In genomic region chr11:57322881-57323467, GRCh38 we compare ENCODE assay signal across 9 cellular contexts. TPM values are rescaled to one million over a fixed set of nuclear protein-coding genes. Genes with fewer than 3 reads are reported as not detected.
DNase-seq lines count a peak whose midpoint lies in the region; ATAC-seq and TF ChIP-seq lines count a peak whose summit lies in the region.
"Had no signal": no experiment of that assay in that cellular context is flagged by ENCODE, and none has a peak within 500 bp of the region (broad histone marks: within the 10 kb centered on the region; RNA-seq: fewer than 3 reads in every experiment).

No MANE protein-coding gene starts in this region.

- DNase-seq in heart left ventricle: no peak
- no peak for DNase-seq in left cardiac atrium
- no peak for DNase-seq in breast epithelium (ENCODE audit: low spot score in 2 of 2)
- no peak for DNase-seq in upper lobe of right lung
- DNase-seq in 8988T: no peak
- DNase-seq in NCI-H345 (lab: John Stamatoyannopoulos, UW): no peak
- no peak for DNase-seq in NCI-H1436 (lab: John Stamatoyannopoulos, UW)
- DNase-seq: activated effector memory CD4-positive, alpha-beta T cell treated with Interleukin-2 at 50 U/mL for 16 hours had no signal

- WGBS in heart left ventricle, 4 donors: 86 to 100% (median 98%) methylated on average over 1 of the region's 1 CpG
- 90 to 92% methylated on average over 1 of the region's 1 CpG for WGBS in mesodermal cell (ENCODE audit: insufficient coverage in 2 of 2), 2 experiments

- no peak for ATAC-seq in heart left ventricle
- no peak for ATAC-seq in left cardiac atrium
- ATAC-seq in upper lobe of right lung: no peak

- H3K4me1 ChIP-seq in heart left ventricle (peaks cover 4 to 70% (median 37%) of the 10 kb centered on the region in 12 donors), breast epithelium (peaks cover 18 to 35% of the 10 kb centered on the region in 2 donors), mesodermal cell (ENCODE audit: control insufficient read depth, insufficient read depth, low read length, poor library complexity, severe bottlenecking) (peaks cover 48% of the 10 kb centered on the region), upper lobe of right lung (peaks cover 57% of the 10 kb centered on the region)

- intact Hi-C loops in heart left ventricle (cut with DNase I) (loop anchor here in 1 of 10 donors (5.0 to 10.0 kb wide), 2 partner anchors 46 to 1252 kb away; partner anchors contain the start of genes LPXN and ZFP91), left cardiac atrium (cut with DNase I) (no loop called here), breast epithelium (cut with DNase I; ENCODE audit: low total_unique reads) (no loop called here), upper lobe of right lung (cut with DNase I) (no loop called here)

- H3K27ac ChIP-seq in heart left ventricle (peak overlapping the region; percentile 88 to 98 (median 94)), breast epithelium (peak overlapping the region; percentile 98), mesodermal cell (ENCODE audit: low read depth, low read length, severe bottlenecking) (peak overlapping the region; percentile 83), upper lobe of right lung (peak overlapping the region; percentile 98)

- H3K27me3 ChIP-seq in heart left ventricle: no peaks in the 10 kb centered on the region
- no peaks in the 10 kb centered on the region for H3K27me3 ChIP-seq in breast epithelium
- H3K27me3 ChIP-seq in upper lobe of right lung: no peaks in the 10 kb centered on the region

- peaks cover 0 to 52% (median 32%) of the 10 kb centered on the region in 9 donors for H3K36me3 ChIP-seq in heart left ventricle
- no peaks in the 10 kb centered on the region for H3K36me3 ChIP-seq in breast epithelium
- H3K36me3 ChIP-seq in mesodermal cell (ENCODE audit: control insufficient read depth, insufficient read depth, low read length): peaks cover 61% of the 10 kb centered on the region
- peaks cover 39% of the 10 kb centered on the region for H3K36me3 ChIP-seq in upper lobe of right lung

- H3K4me3 ChIP-seq in heart left ventricle: peak overlapping the region in 11 of 12 donors; percentile 67 to 89 (median 77)
- H3K4me3 ChIP-seq in breast epithelium: peak overlapping the region; percentile 91 to 92 (median 91)
- H3K4me3 ChIP-seq in mesodermal cell (ENCODE audit: extremely low read depth, insufficient read depth, low read length, poor library complexity, severe bottlenecking): peak overlapping the region; percentile 80
- peak overlapping the region; percentile 75 for H3K4me3 ChIP-seq in upper lobe of right lung

- no peaks in the 10 kb centered on the region for H3K9me3 ChIP-seq in heart left ventricle
- no peaks in the 10 kb centered on the region for H3K9me3 ChIP-seq in breast epithelium
- no peaks in the 10 kb centered on the region for H3K9me3 ChIP-seq in mesodermal cell (ENCODE audit: control insufficient read depth, low read length)
- H3K9me3 ChIP-seq in upper lobe of right lung: no peaks in the 10 kb centered on the region

- no peak for TF ChIP-seq CTCF in heart left ventricle (IDR thresholded peaks at IDR 0.05)
- no peak for TF ChIP-seq CTCF in breast epithelium (IDR thresholded peaks at IDR 0.05)
- no peak for TF ChIP-seq CTCF in upper lobe of right lung (IDR thresholded peaks at IDR 0.05)

- TF ChIP-seq POLR2A in heart left ventricle (IDR thresholded peaks at IDR 0.05) (no peak), breast epithelium (IDR thresholded peaks at IDR 0.05) (no peak)

RNA-seq across cellular contexts. Expression of gene TNKS1BP1, which starts 1.8 kb away (rescaled TPM):
- total RNA-seq in heart left ventricle (10 to 100 TPM; 25.3 to 68.3 (median 33.1) TPM), left cardiac atrium (10 to 100 TPM; 73.6 to 82.6 TPM), breast epithelium (100 to 1,000 TPM in 1 of 3 donors, 10 to 100 TPM in 2; 79.3 to 111 (median 82.7) TPM), upper lobe of right lung (189 TPM)
- polyA plus RNA-seq in heart left ventricle: 10 to 100 TPM; 36.9 to 45.3 TPM
- 125 TPM for polyA plus RNA-seq in mesodermal cell (2013, experiment 1 of 2)
- 103 TPM for polyA plus RNA-seq in mesodermal cell (2013, experiment 2 of 2)

RNA-seq across cellular contexts. Expression of gene SSRP1, which starts 12.7 kb away (rescaled TPM):
- 10 to 100 TPM; 31.8 to 60.4 (median 41.6) TPM for total RNA-seq in heart left ventricle
- 10 to 100 TPM; 21.8 to 86.5 TPM for polyA plus RNA-seq in heart left ventricle
- 10 to 100 TPM; 34.7 to 45.5 TPM for total RNA-seq in left cardiac atrium
- total RNA-seq in breast epithelium: 10 to 100 TPM; 60.0 to 83.9 (median 76.5) TPM
- 220 TPM for polyA plus RNA-seq in mesodermal cell (2013, experiment 1 of 2)
- polyA plus RNA-seq in mesodermal cell (2013, experiment 2 of 2): 213 TPM
- total RNA-seq in upper lobe of right lung: 64.7 TPM

RNA-seq across cellular contexts. Expression of gene P2RX3, which starts 15.2 kb away (rescaled TPM):
- 1 to 10 TPM in 7 of 9 donors, under 1 TPM in 2; 0.63 to 7.1 (median 1.5) TPM for total RNA-seq in heart left ventricle
- polyA plus RNA-seq in heart left ventricle: under 1 TPM; 0.35 to 0.72 TPM
- total RNA-seq in left cardiac atrium: 1 to 10 TPM in 1 of 2 donors, under 1 TPM in 1; 0.84 to 1.7 TPM
- total RNA-seq in breast epithelium: not detected
- polyA plus RNA-seq in mesodermal cell (2013, experiment 1 of 2): 7.7 TPM
- polyA plus RNA-seq in mesodermal cell (2013, experiment 2 of 2): 5.2 TPM
- not detected for total RNA-seq in upper lobe of right lung

RNA-seq across cellular contexts. Expression of gene PRG3, which starts 58.0 kb away (rescaled TPM):
- total RNA-seq in heart left ventricle (not detected), left cardiac atrium (not detected), breast epithelium (not detected), upper lobe of right lung (not detected)
- not detected for polyA plus RNA-seq in heart left ventricle
- polyA plus RNA-seq in mesodermal cell (2013, experiment 1 of 2): not detected
- not detected for polyA plus RNA-seq in mesodermal cell (2013, experiment 2 of 2)
